Comparison of ENCODE assay signal across 30 cellular contexts in genomic region chr15:39864116-39864515, GRCh38. TPM values are rescaled to one million over a fixed set of nuclear protein-coding genes. Genes with fewer than 3 reads are reported as not detected.
"Had no signal": no experiment of that assay in that cellular context is flagged by ENCODE, and none has a peak within 500 bp of the region (broad histone marks: within the 10 kb centered on the region; RNA-seq: fewer than 3 reads in every experiment).

No MANE protein-coding gene starts in this region.

- DNase-seq: hypothalamus; immature natural killer cell; kidney; left colon; left lung; lower lobe of right lung; mammary epithelial cell; mesenchymal stem cell; naive thymus-derived CD8-positive, alpha-beta T cell; occipital lobe; right lobe of liver; stimulated activated CD4-positive, alpha-beta T cell treated with anti-CD3 and anti-CD28 coated beads, Interleukin-1b, Interleukin-23, amount 100 ng/mL, for 48 hours; stimulated activated CD4-positive, alpha-beta T cell treated with anti-CD3 and anti-CD28 coated beads, Interleukin-2, amount 100 ng/mL, for 48 hours; stimulated activated CD4-positive, alpha-beta T cell treated with anti-CD3 and anti-CD28 coated beads, Interleukin-4, amount 100 ng/mL, for 4 hours; stimulated activated CD8-positive, alpha-beta memory T cell treated with anti-CD3 and anti-CD28 coated beads, Interleukin-4, amount 100 ng/mL, for 48 hours; stimulated activated naive CD4-positive, alpha-beta T cell treated with Interleukin-2 at 50 U/mL for 16 hours; stomach; testis; thyroid gland; transverse colon; upper lobe of left lung had no signal

- H3K9me3 ChIP-seq: left lung, lower lobe of right lung, neutrophil, right atrium auricular region, right lobe of liver, stomach, testis, thyroid gland, transverse colon, upper lobe of left lung, vagina had no signal

- H3K27me3 ChIP-seq: left lung, neural progenitor cell, neutrophil, right atrium auricular region, right lobe of liver, stomach, testis, thyroid gland, transverse colon, upper lobe of left lung, vagina had no signal

- H3K4me3 Mint-ChIP-seq: immature natural killer cell; naive thymus-derived CD8-positive, alpha-beta T cell; nephron; neural progenitor cell; stimulated activated memory B cell treated with anti-CD40 and anti-IgM and Interleukin-4, amounts not matched to agents 10 μg/mL and 1 μg/mL and 100 μg/mL, for 72 hours had no signal

- H3K27ac Mint-ChIP-seq: immature natural killer cell; naive thymus-derived CD8-positive, alpha-beta T cell; nephron; neural progenitor cell; progenitor cell of endocrine pancreas; stimulated activated memory B cell treated with anti-CD40 and anti-IgM and Interleukin-4, amounts not matched to agents 10 μg/mL and 1 μg/mL and 100 μg/mL, for 72 hours had no signal

- H3K4me2 ChIP-seq: neural progenitor cell, smooth muscle cell had no signal

- H3K27ac ChIP-seq: left lung, lower lobe of right lung, neural progenitor cell, neutrophil, right atrium auricular region, right lobe of liver, stomach, testis, thyroid gland, transverse colon, upper lobe of left lung, vagina had no signal

- H3K36me3 ChIP-seq: left lung, lower lobe of right lung, neural progenitor cell, neutrophil, right atrium auricular region, right lobe of liver, stomach, thyroid gland, transverse colon, upper lobe of left lung, vagina had no signal

- H3K9me3 Mint-ChIP-seq: immature natural killer cell; naive thymus-derived CD8-positive, alpha-beta T cell; neural progenitor cell; stimulated activated memory B cell treated with anti-CD40 and anti-IgM and Interleukin-4, amounts not matched to agents 10 μg/mL and 1 μg/mL and 100 μg/mL, for 72 hours had no signal

- H3K4me1 ChIP-seq: left lung, lower lobe of right lung, neural progenitor cell, right atrium auricular region, stomach, testis, thyroid gland, transverse colon, upper lobe of left lung, vagina had no signal

- H2AFZ ChIP-seq: neural progenitor cell had no signal

- H3K4me1 Mint-ChIP-seq: immature natural killer cell; naive thymus-derived CD8-positive, alpha-beta T cell; nephron; stimulated activated memory B cell treated with anti-CD40 and anti-IgM and Interleukin-4, amounts not matched to agents 10 μg/mL and 1 μg/mL and 100 μg/mL, for 72 hours had no signal

- ATAC-seq: left colon; left lung; lower lobe of right lung; naive thymus-derived CD8-positive, alpha-beta T cell; right lobe of liver; stimulated activated memory B cell treated with anti-CD40 and anti-IgM and Interleukin-4, amounts not matched to agents 10 μg/mL and 1 μg/mL and 100 μg/mL, for 72 hours had no signal

- H3K9ac ChIP-seq: neural progenitor cell had no signal

- FAIRE-seq: islet of Langerhans, kidney had no signal

- H3K4me3 ChIP-seq: left lung, lower lobe of right lung, neural progenitor cell, right atrium auricular region, right lobe of liver, smooth muscle cell, stomach, testis, thyroid gland, transverse colon, upper lobe of left lung, vagina had no signal

RNA-seq across cellular contexts. Expression of gene GPR176, which starts 56.0 kb away (rescaled TPM):
- total RNA-seq: naive thymus-derived CD8-positive, alpha-beta T cell had no signal
- polyA plus RNA-seq: naive thymus-derived CD8-positive, alpha-beta T cell had no signal
